In genomic region chr10:94279835-94280709, GRCh38 we compare ENCODE assay signal across 8 cellular contexts.
DNase-seq lines count a peak whose midpoint lies in the region; ATAC-seq lines count a peak whose summit lies in the region.

No MANE protein-coding gene starts in this region.

- no peaks in the 10 kb centered on the region for H3K9me3 ChIP-seq in adipocyte (ENCODE audit: control insufficient read depth, low read length)

- DNase-seq in COLO829 (ENCODE audit: low spot score) (peak; percentile 37), T follicular helper cell (ENCODE audit: low read depth) (peak; percentile 26), adipocyte (ENCODE audit: low read depth) (peak; percentile 65), hippocampal formation (lab: John Stamatoyannopoulos, UW) (peak; percentile 9 to 25)
- DNase-seq in Jurkat, Clone E6-1 (ENCODE audit: low read depth, low spot score): peak; percentile 53
- peak; percentile 21 to 43 for DNase-seq in stimulated activated CD4-positive, alpha-beta T cell treated with anti-CD3 and anti-CD28 coated beads, Interleukin-15, amount 100 ng/mL, for 48 hours (ENCODE audit: low read depth in 2 of 2)

- no peak overlapping the region for H3K4me3 ChIP-seq in Jurkat, Clone E6-1 (ENCODE audit: low read length)
- no peak overlapping the region for H3K4me3 ChIP-seq in adipocyte (ENCODE audit: low read length)

- peak; percentile 82 for ATAC-seq in GM19452 (IDR thresholded peaks at IDR 0.05; ENCODE audit: unreplicated experiment)
- no peak for ATAC-seq in GM21786 (IDR thresholded peaks at IDR 0.05; ENCODE audit: unreplicated experiment)

- H3K4me1 ChIP-seq in adipocyte (ENCODE audit: control insufficient read depth, insufficient read depth, low read length): peaks cover 1% of the 10 kb centered on the region

- H3K36me3 ChIP-seq in adipocyte (ENCODE audit: control insufficient read depth, insufficient read depth, low read length, severe bottlenecking): peaks cover 20% of the 10 kb centered on the region

- H3K9ac ChIP-seq in adipocyte (ENCODE audit: low read length): no peak overlapping the region

- no peaks in the 10 kb centered on the region for H3K27me3 ChIP-seq in adipocyte (replicated peaks; ENCODE audit: control insufficient read depth, insufficient read depth, low read length)
